1 cellular context compared by ENCODE assay signal in genomic region chr12:48157016-48157888, GRCh38.
TF ChIP-seq lines count a peak whose summit lies in the region.

A gene with protein sequence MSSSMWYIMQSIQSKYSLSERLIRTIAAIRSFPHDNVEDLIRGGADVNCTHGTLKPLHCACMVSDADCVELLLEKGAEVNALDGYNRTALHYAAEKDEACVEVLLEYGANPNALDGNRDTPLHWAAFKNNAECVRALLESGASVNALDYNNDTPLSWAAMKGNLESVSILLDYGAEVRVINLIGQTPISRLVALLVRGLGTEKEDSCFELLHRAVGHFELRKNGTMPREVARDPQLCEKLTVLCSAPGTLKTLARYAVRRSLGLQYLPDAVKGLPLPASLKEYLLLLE (minus strand): TSS chr12:48157515. CDS start chr12:48153496, 4,019 bp downstream.

TF ChIP-seq in H1, 55 proteins besides CTCF, POLR2A, EP300 and RAD21 (continued from another document):
- TF ChIP-seq E2F6 (IDR thresholded peaks at IDR 0.05), result no peak
- TF ChIP-seq SUZ12 (IDR thresholded peaks at IDR 0.05; ENCODE audit: low read length), result no peak
- TF ChIP-seq CBX8 (IDR thresholded peaks at IDR 0.05; ENCODE audit: borderline replicate concordance, low read depth, low read length), result no peak
- peak; percentile 92 for TF ChIP-seq GABPA (IDR thresholded peaks at IDR 0.05; ENCODE audit: borderline replicate concordance, insufficient read depth, low read length)
- no peak for TF ChIP-seq FOSL1 (IDR thresholded peaks at IDR 0.05; ENCODE audit: insufficient read depth, low read depth, low read length)
- TF ChIP-seq SP2 (IDR thresholded peaks at IDR 0.05; ENCODE audit: low read length), result no peak
- TF ChIP-seq HDAC2 (IDR thresholded peaks at IDR 0.05; ENCODE audit: borderline replicate concordance in 1 of 2, low read depth in 2 of 2, low read length in 2 of 2), result peak in 1 of 2 experiments; percentile 94; a peak in 1 of 4 replicates
- no peak for TF ChIP-seq CEBPB (IDR thresholded peaks at IDR 0.05; ENCODE audit: low read depth, low read length)
- TF ChIP-seq POU5F1 (IDR thresholded peaks at IDR 0.05; ENCODE audit: low read depth, low read length), result no peak
- peak; percentile 59; the same call in 1 of the 2 replicates for TF ChIP-seq POLR2AphosphoS5 (IDR thresholded peaks at IDR 0.05; ENCODE audit: low read depth, low read length)
- no peak for TF ChIP-seq RNF2 (IDR thresholded peaks at IDR 0.05; ENCODE audit: borderline replicate concordance, low read depth, low read length, missing control alignments, poor library complexity, severe bottlenecking)
- peak; percentile 72 for TF ChIP-seq NANOG (IDR thresholded peaks at IDR 0.05; ENCODE audit: insufficient read depth, low read depth, low read length, poor library complexity, severe bottlenecking)
- TF ChIP-seq EGR1 (IDR thresholded peaks at IDR 0.05; ENCODE audit: borderline replicate concordance, low read depth, low read length), result no peak
- no peak for TF ChIP-seq RXRA (IDR thresholded peaks at IDR 0.05; ENCODE audit: insufficient read depth, low read depth, low read length)
- TF ChIP-seq TCF12 (IDR thresholded peaks at IDR 0.05; ENCODE audit: low read depth, low read length), result no peak
- TF ChIP-seq, protein P1, sequence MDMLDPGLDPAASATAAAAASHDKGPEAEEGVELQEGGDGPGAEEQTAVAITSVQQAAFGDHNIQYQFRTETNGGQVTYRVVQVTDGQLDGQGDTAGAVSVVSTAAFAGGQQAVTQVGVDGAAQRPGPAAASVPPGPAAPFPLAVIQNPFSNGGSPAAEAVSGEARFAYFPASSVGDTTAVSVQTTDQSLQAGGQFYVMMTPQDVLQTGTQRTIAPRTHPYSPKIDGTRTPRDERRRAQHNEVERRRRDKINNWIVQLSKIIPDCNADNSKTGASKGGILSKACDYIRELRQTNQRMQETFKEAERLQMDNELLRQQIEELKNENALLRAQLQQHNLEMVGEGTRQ (IDR thresholded peaks at IDR 0.05; ENCODE audit: low read length), result no peak
- TF ChIP-seq HDAC6 (IDR thresholded peaks at IDR 0.05; ENCODE audit: low read depth, low read length), result no peak
- peak; percentile 77; the same call in 1 of the 2 replicates for TF ChIP-seq RBBP5 (IDR thresholded peaks at IDR 0.05; ENCODE audit: borderline replicate concordance, low read depth, low read length)
- peak; percentile 61 for TF ChIP-seq KDM4A (IDR thresholded peaks at IDR 0.05; ENCODE audit: low read depth, low read length, severe bottlenecking)
- TF ChIP-seq RFX5 (IDR thresholded peaks at IDR 0.05; ENCODE audit: borderline replicate concordance, low read depth, low read length), result no peak
- TF ChIP-seq KDM5A (IDR thresholded peaks at IDR 0.05; ENCODE audit: low read length), result no peak
- TF ChIP-seq ATF2 (IDR thresholded peaks at IDR 0.05; ENCODE audit: low read length), result no peak
- TF ChIP-seq SIN3A (conservative IDR thresholded peaks at IDR 0.05 in 1 of 2, IDR thresholded peaks at IDR 0.05 in 1 of 2; ENCODE audit: low read depth in 1 of 2, low read length in 2 of 2), result peak; percentile 97 to 99
- no peak for TF ChIP-seq SIRT6 (IDR thresholded peaks at IDR 0.05; ENCODE audit: low read length)
- no peak for TF ChIP-seq CHD7 (IDR thresholded peaks at IDR 0.05; ENCODE audit: insufficient replicate concordance, low read length)
- peak; percentile 32 for TF ChIP-seq TAF7 (optimal IDR thresholded peaks at IDR 0.05; ENCODE audit: borderline replicate concordance, low read depth, low read length)
- TF ChIP-seq BACH1 (IDR thresholded peaks at IDR 0.05; ENCODE audit: low read length), result no peak
- TF ChIP-seq SAP30 (IDR thresholded peaks at IDR 0.05; ENCODE audit: insufficient read depth, insufficient replicate concordance, low read length), result peak; percentile 99
- TF ChIP-seq CREB1 (IDR thresholded peaks at IDR 0.05), result peak; percentile 40
- peak; percentile 75 for TF ChIP-seq CHD2 (IDR thresholded peaks at IDR 0.05; ENCODE audit: low read length)
- no peak for TF ChIP-seq SP1 (IDR thresholded peaks at IDR 0.05; ENCODE audit: low read depth, low read length)
- TF ChIP-seq CTBP2 (IDR thresholded peaks at IDR 0.05; ENCODE audit: borderline replicate concordance, insufficient read depth, insufficient read length, low read length), result peak; percentile 80
- TF ChIP-seq KDM1A (IDR thresholded peaks at IDR 0.05; ENCODE audit: borderline replicate concordance, low read length), result no peak
- TF ChIP-seq, protein P2, sequence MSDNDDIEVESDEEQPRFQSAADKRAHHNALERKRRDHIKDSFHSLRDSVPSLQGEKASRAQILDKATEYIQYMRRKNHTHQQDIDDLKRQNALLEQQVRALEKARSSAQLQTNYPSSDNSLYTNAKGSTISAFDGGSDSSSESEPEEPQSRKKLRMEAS (IDR thresholded peaks at IDR 0.05), result no peak
- TF ChIP-seq BCL11A (IDR thresholded peaks at IDR 0.05; ENCODE audit: low read depth in 2 of 2, low read length in 2 of 2), result no peak
- no peak for TF ChIP-seq GTF2F1 (IDR thresholded peaks at IDR 0.05; ENCODE audit: borderline replicate concordance, low read depth, low read length)
- TF ChIP-seq TAF1 (IDR thresholded peaks at IDR 0.05; ENCODE audit: low read depth, low read length), result peak; percentile 78
- peak; percentile 70 for TF ChIP-seq TBP (IDR thresholded peaks at IDR 0.05; ENCODE audit: low read depth, low read length)
- TF ChIP-seq CHD1 (IDR thresholded peaks at IDR 0.05; ENCODE audit: low read depth, low read length), result no peak
- no peak for TF ChIP-seq SIX5 (IDR thresholded peaks at IDR 0.05; ENCODE audit: low read depth, low read length)
- no peak for TF ChIP-seq SRF (IDR thresholded peaks at IDR 0.05; ENCODE audit: low read depth, low read length)
- TF ChIP-seq MAFK (IDR thresholded peaks at IDR 0.05; ENCODE audit: low read depth, low read length), result no peak
- TF ChIP-seq ASH2L (IDR thresholded peaks at IDR 0.05; ENCODE audit: low read length), result peak; percentile 93
- peak; percentile 94 for TF ChIP-seq NRF1 (IDR thresholded peaks at IDR 0.05; ENCODE audit: low read depth, low read length)
- no peak for TF ChIP-seq ZNF274 (IDR thresholded peaks at IDR 0.05; ENCODE audit: borderline replicate concordance, extremely low read depth, low read length)
- TF ChIP-seq TEAD4 (IDR thresholded peaks at IDR 0.05; ENCODE audit: low read depth, low read length), result no peak
- 0 out of 2 replicates have a peak, but pooled peaks have one; percentile 53 for TF ChIP-seq PHF8 (conservative IDR thresholded peaks at IDR 0.05; ENCODE audit: low read depth, low read length)
- no peak for TF ChIP-seq JUN (IDR thresholded peaks at IDR 0.05; ENCODE audit: low read depth, low read length)
